In the genomic region with DNA sequence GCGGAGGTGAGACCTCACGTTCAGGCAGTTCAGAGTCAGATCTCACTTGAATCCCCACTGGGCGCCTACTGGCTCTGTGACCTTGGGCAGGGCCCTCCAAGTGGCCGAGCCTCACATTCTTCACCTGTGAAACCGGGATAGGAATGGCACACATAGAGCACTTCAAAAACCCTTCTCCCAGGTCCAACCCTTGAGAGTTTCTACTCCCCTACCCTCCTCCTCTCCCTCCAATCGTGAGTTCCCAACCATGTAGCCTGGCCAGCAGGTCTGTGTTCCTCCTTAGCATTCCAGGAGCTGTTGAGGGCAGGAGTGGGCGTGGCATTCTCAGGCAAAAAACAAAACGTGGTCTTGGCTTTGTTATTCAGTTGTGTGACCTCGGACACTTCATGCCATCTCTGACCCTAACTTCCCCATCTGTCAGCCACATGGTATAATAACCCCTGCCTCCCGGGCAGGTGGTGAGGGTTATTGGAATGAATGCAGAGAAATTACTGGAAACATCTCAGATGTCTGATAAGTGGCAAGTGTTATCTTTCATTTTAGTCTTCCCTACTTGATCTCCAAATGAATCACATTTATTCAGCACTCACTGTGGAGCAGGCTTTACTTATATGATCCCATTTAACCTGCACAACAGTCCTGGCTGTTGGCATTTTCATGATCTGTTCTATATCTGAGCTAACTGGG, we compare ENCODE assay signal across 20 cellular contexts.
DNase-seq lines count a peak whose midpoint lies in the region; ATAC-seq, FAIRE-seq and TF ChIP-seq lines count a peak whose summit lies in the region.
"Had no signal": no experiment of that assay in that cellular context is flagged by ENCODE, and none has a peak within 500 bp of the region (broad histone marks: within the 10 kb centered on the region; RNA-seq: fewer than 3 reads in every experiment).

No MANE protein-coding gene starts in this region.

- H2BK120ac ChIP-seq in H1 (replicated peaks; ENCODE audit: low read depth, low read length), result no peak overlapping the region

- H3K36me3 ChIP-seq in SK-N-SH (replicated peaks in 1 of 2; ENCODE audit: control insufficient read depth in 1 of 2, insufficient read depth in 2 of 2, low read length in 1 of 2), result no peaks in the 10 kb centered on the region
- H3K36me3 ChIP-seq in H1 (ENCODE audit: control insufficient read depth in 2 of 4, insufficient read depth in 4 of 4, low read length in 3 of 4), result no peaks in the 10 kb centered on the region
- no peaks in the 10 kb centered on the region for H3K36me3 ChIP-seq in lung (ENCODE audit: control insufficient read depth in 2 of 2, insufficient read depth in 2 of 2, low read length in 2 of 2)
- no peaks in the 10 kb centered on the region for H3K36me3 ChIP-seq in upper lobe of left lung
- H3K36me3 ChIP-seq: SJCRH30 had no signal

- H2BK5ac ChIP-seq in H1 (ENCODE audit: low read depth, low read length), result no peak overlapping the region

- TF ChIP-seq RAD21 in SK-N-SH (IDR thresholded peaks at IDR 0.05; ENCODE audit: low read length), result no peak; the same call in 1 of the 2 replicates
- TF ChIP-seq RAD21 in H1 (IDR thresholded peaks at IDR 0.05 in 1 of 2, conservative IDR thresholded peaks at IDR 0.05 in 1 of 2; ENCODE audit: low read depth in 2 of 2, low read length in 2 of 2), result no peak; a peak in 1 of 4 replicates

- H3K4me1 ChIP-seq in SK-N-SH (ENCODE audit: control insufficient read depth in 1 of 2, insufficient read depth in 2 of 2, low read depth in 1 of 2, low read length in 1 of 2), result peaks cover 0 to 37% of the 10 kb centered on the region in 2 experiments; a peak in 1 of 4 replicates
- peaks cover 2 to 6% (median 4%) of the 10 kb centered on the region in 4 experiments; a peak in 5 of 7 replicates for H3K4me1 ChIP-seq in H1 (replicated peaks in 1 of 4; ENCODE audit: control insufficient read depth in 3 of 4, insufficient read depth in 4 of 4, low read length in 3 of 4)
- H3K4me1 ChIP-seq in lung (ENCODE audit: control insufficient read depth in 2 of 2, insufficient read depth in 2 of 2, low read length in 2 of 2), result peaks cover 0 to 4% of the 10 kb centered on the region in 2 donors
- peaks cover 0 to 12% (median 5%) of the 10 kb centered on the region in 4 donors for H3K4me1 ChIP-seq in upper lobe of left lung

- no peak overlapping the region for H3K4ac ChIP-seq in H1 (replicated peaks; ENCODE audit: insufficient read length, low read depth, low read length)

- POLR2A ChIA-PET in SK-N-SH (lab: Yijun Ruan, JAX) (interaction anchor here (0.9 to 3.7 kb wide), 4 partner anchors 8 to 234 kb away, joined by 3 to 10 read pairs (median 3); a partner anchor contains a TSS), H1 (lab: Charles Lee; ENCODE audit: partially characterized antibody) (interaction anchor here (1.3 to 2.3 kb wide), 2 partner anchors 11 to 59 kb away, joined by 3 to 9 read pairs; no protein-coding TSS in a partner anchor)

- no peaks in the 10 kb centered on the region for H3K23me2 ChIP-seq in H1 (ENCODE audit: low read depth, low read length)

- H3K18ac ChIP-seq in H1 (ENCODE audit: extremely low read depth, low read length), result no peak overlapping the region

- H3K27ac ChIP-seq in SK-N-SH (ENCODE audit: low read depth in 2 of 2, low read length in 1 of 2) (peak overlapping the region in 1 of 2 experiments; percentile 65; a peak in 2 of 4 replicates), H1 (ENCODE audit: low read depth, low read length) (no peak overlapping the region), lung (ENCODE audit: low read depth in 1 of 2, low read length in 1 of 2) (peak overlapping the region in 1 of 2 donors; percentile 0), upper lobe of left lung (peak overlapping the region; percentile 42 to 70 (median 56))
- H3K27ac ChIP-seq: 22Rv1, C4-2B, PC-9, RWPE1, SJCRH30 had no signal

- no peak overlapping the region for H3K14ac ChIP-seq in H1 (ENCODE audit: insufficient read length)

- TF ChIP-seq POLR2A in H1 (IDR thresholded peaks at IDR 0.05; ENCODE audit: control extremely low read depth in 1 of 2, low read depth in 2 of 2, low read length in 2 of 2) (no peak), upper lobe of left lung (IDR thresholded peaks at IDR 0.05) (no peak)

- TF ChIP-seq EP300 in SK-N-SH (IDR thresholded peaks at IDR 0.05; ENCODE audit: borderline replicate concordance in 1 of 2, low read depth in 1 of 2, low read length in 1 of 2) (peak in 1 of 2 experiments; percentile 90; a peak in 2 of 4 replicates), H1 (IDR thresholded peaks at IDR 0.05; ENCODE audit: borderline replicate concordance in 1 of 2, low read depth in 2 of 2, low read length in 2 of 2) (no peak), upper lobe of left lung (IDR thresholded peaks at IDR 0.05) (peak in 1 of 4 donors; percentile 24)

- peak overlapping the region; percentile 41 for H4K91ac ChIP-seq in H1 (replicated peaks; ENCODE audit: insufficient read length, low read length)

- no peaks in the 10 kb centered on the region for H3K27me3 ChIP-seq in SK-N-SH (ENCODE audit: insufficient read depth)
- H3K27me3 ChIP-seq in H1 (replicated peaks in 1 of 4; ENCODE audit: control insufficient read depth in 3 of 4, extremely low read depth in 1 of 4, insufficient read depth in 3 of 4, low read length in 3 of 4), result no peaks in the 10 kb centered on the region; a peak in 1 of 7 replicates
- no peaks in the 10 kb centered on the region for H3K27me3 ChIP-seq in lung (ENCODE audit: control insufficient read depth, insufficient read depth)
- no peaks in the 10 kb centered on the region for H3K27me3 ChIP-seq in upper lobe of left lung
- H3K27me3 ChIP-seq: SJCRH30 had no signal

- no peak overlapping the region for H4K5ac ChIP-seq in H1 (ENCODE audit: insufficient read length, low read depth, low read length)

- H3K9ac ChIP-seq in SK-N-SH, result no peak overlapping the region
- no peak overlapping the region for H3K9ac ChIP-seq in H1 (replicated peaks in 1 of 4; ENCODE audit: extremely low read depth in 1 of 4, low read depth in 3 of 4, low read length in 3 of 4)

- no peak for FAIRE-seq in H1 (lab: Jason Lieb, UNC)

- H2AFZ ChIP-seq in SK-N-SH (ENCODE audit: low read depth), result no peak overlapping the region
- H2AFZ ChIP-seq in H1 (ENCODE audit: low read length), result no peak overlapping the region
- H2AFZ ChIP-seq: PC-9 had no signal

- H3F3A ChIP-seq in SK-N-SH (replicated peaks; ENCODE audit: insufficient read depth), result no peaks in the 10 kb centered on the region

- H2BK15ac ChIP-seq in H1 (ENCODE audit: low read length), result no peak overlapping the region

- DNase-seq in SK-N-SH (no peak), H1 (ENCODE audit: low read depth in 1 of 2, low spot score in 2 of 2) (no peak), lung (ENCODE audit: low spot score) (peak; percentile 79), upper lobe of left lung (peak in 1 of 2 donors; percentile 75), DMS79 (lab: John Stamatoyannopoulos, UW) (no peak)
- DNase-seq in activated effector memory CD4-positive, alpha-beta T cell treated with anti-CD3 and anti-CD28 coated beads, Interleukin-2, amount 50 U/mL, for 16 hours, result no peak
- DNase-seq: AML-193, DMS 273 treated with DMSO at 0.1 percent for 48 hours, GDM1, KG1, MV-4-11, NCI-H1694 treated with DMSO at 0.1 percent for 48 hours, PC-9, SJCRH30 had no signal

- no peak for TF ChIP-seq CTCF in SK-N-SH (IDR thresholded peaks at IDR 0.05)
- TF ChIP-seq CTCF in H1 (IDR thresholded peaks at IDR 0.05; ENCODE audit: control extremely low read depth in 1 of 3, insufficient read depth in 1 of 3, low read depth in 1 of 3, low read length in 3 of 3), result no peak
- TF ChIP-seq CTCF in lung (IDR thresholded peaks at IDR 0.05; ENCODE audit: control extremely low read depth, extremely low read depth), result no peak
- TF ChIP-seq CTCF in upper lobe of left lung (IDR thresholded peaks at IDR 0.05), result no peak

- H3K23ac ChIP-seq in H1 (ENCODE audit: insufficient read length), result no peak overlapping the region

- no peak overlapping the region for H2BK20ac ChIP-seq in H1 (ENCODE audit: low read length)

- no peak overlapping the region for H2AK5ac ChIP-seq in H1 (ENCODE audit: low read depth, low read length)

- H3K4me3 ChIP-seq in SK-N-SH (ENCODE audit: low read depth in 2 of 2, low read length in 1 of 2) (no peak overlapping the region), H1 (ENCODE audit: extremely low read depth in 1 of 4, insufficient read depth in 2 of 4, low read depth in 3 of 4, low read length in 4 of 4) (no peak overlapping the region), lung (no peak overlapping the region), upper lobe of left lung (no peak overlapping the region)
- H3K4me3 ChIP-seq: PC-9, SJCRH30 had no signal

- H3K56ac ChIP-seq in H1 (replicated peaks; ENCODE audit: insufficient read length, low read depth, low read length), result no peak overlapping the region

- ATAC-seq in SK-N-SH treated with all-trans-retinoic acid at 6 μM for 48 hours (no peak), lung (ENCODE audit: insufficient read depth, low FRiP score) (peak; percentile 79), upper lobe of left lung (ENCODE audit: low FRiP score in 2 of 2) (peak; percentile 71 to 93), HG03175 (IDR thresholded peaks at IDR 0.05; ENCODE audit: unreplicated experiment) (no peak)
- ATAC-seq: HCT116 had no signal

- no peaks in the 10 kb centered on the region for H3K79me1 ChIP-seq in H1 (ENCODE audit: low read depth, low read length)

- CTCF ChIA-PET in SK-N-SH (lab: Yijun Ruan, JAX) (interaction anchor here (1.0 to 6.5 kb wide), 3 partner anchors 8 to 161 kb away, joined by 3 to 35 read pairs (median 5); no protein-coding TSS in a partner anchor), H1 (lab: Charles Lee; ENCODE audit: partially characterized antibody) (interaction anchor here (0.7 to 3.0 kb wide), 3 partner anchors 8 to 255 kb away, joined by 3 to 11 read pairs (median 4); no protein-coding TSS in a partner anchor)

- no peak overlapping the region; the same call in 1 of the 2 replicates for H2BK12ac ChIP-seq in H1 (ENCODE audit: low read depth, low read length)

- H4K20me1 ChIP-seq in SK-N-SH (ENCODE audit: insufficient read depth) (no peaks in the 10 kb centered on the region), H1 (replicated peaks in 1 of 2; ENCODE audit: control insufficient read depth in 1 of 2, insufficient read depth in 2 of 2, low read length in 2 of 2) (no peaks in the 10 kb centered on the region)

- no peak overlapping the region for H3K4me2 ChIP-seq in SK-N-SH
- no peak overlapping the region for H3K4me2 ChIP-seq in H1 (ENCODE audit: insufficient read depth in 1 of 2, low read depth in 2 of 2, low read length in 2 of 2)
- H3K4me2 ChIP-seq: PC-9 had no signal

- peak overlapping the region; percentile 29 for H4K8ac ChIP-seq in H1 (ENCODE audit: extremely low read depth, insufficient read depth, low read length)

- 42% methylated on average over 7 of the region's 10 CpGs for WGBS in SK-N-SH (ENCODE audit: low lambda C conversion rate)
- 69% methylated on average over 10 of the region's 10 CpGs; no CpG with 5 or more reads in 1 of the 2 experiments for WGBS in H1 (ENCODE audit: extremely low coverage in 1 of 2, insufficient coverage in 1 of 2, insufficient read length in 1 of 2, insufficient replicate concordance in 2 of 2, low coverage in 1 of 2, low lambda C conversion rate in 2 of 2, missing lambda C conversion rate in 1 of 2), 2 experiments
- 50 to 67% methylated on average over 10 of the region's 10 CpGs for WGBS in lung, 2 donors
- 50 to 58% methylated on average over 9 to 10 of the region's 10 CpGs for WGBS in upper lobe of left lung, 2 donors

- H3K9me3 ChIP-seq in SK-N-SH (no peaks in the 10 kb centered on the region), H1 (ENCODE audit: insufficient read depth in 2 of 2, low read depth in 1 of 2, low read length in 1 of 2) (no peaks in the 10 kb centered on the region), lung (ENCODE audit: control insufficient read depth in 2 of 2, insufficient read depth in 1 of 2, low read length in 1 of 2) (peaks cover 0 to 2% of the 10 kb centered on the region in 2 donors), upper lobe of left lung (no peaks in the 10 kb centered on the region)
- H3K9me3 ChIP-seq: SJCRH30 had no signal

- H3K9me2 ChIP-seq in SK-N-SH, result no peaks in the 10 kb centered on the region

- H3K79me2 ChIP-seq in SK-N-SH (ENCODE audit: insufficient read depth) (no peaks in the 10 kb centered on the region), H1 (ENCODE audit: control insufficient read depth in 1 of 2, insufficient read depth in 2 of 2, low read length in 2 of 2) (no peaks in the 10 kb centered on the region)

Comparison
In these comparisons a context has a peak if more than half of its experiments do, and no peak if none do; other contexts are left out.
1. ATAC-seq: peak in lung (single experiment) and upper lobe of left lung (2 of 2); none in SK-N-SH treated with all-trans-retinoic acid at 6 μM for 48 hours (single experiment) and HG03175 (single experiment).